7 cellular contexts compared by ENCODE assay signal in genomic region chr5:112833971-112834370, GRCh38.
"Had no signal": no experiment of that assay in that cellular context is flagged by ENCODE, and none has a peak within 500 bp of the region (broad histone marks: within the 10 kb centered on the region; RNA-seq: fewer than 3 reads in every experiment).

No MANE protein-coding gene starts in this region.

- H3K27ac Mint-ChIP-seq: IgD-negative memory B cell had no signal

- ATAC-seq: HepG2, K562 had no signal

- H3K27me3 Mint-ChIP-seq: IgD-negative memory B cell had no signal

- H3K4me3 ChIP-seq: K562 had no signal

- H3K27ac ChIP-seq: HL-60 had no signal

- H3K9me3 Mint-ChIP-seq: IgD-negative memory B cell had no signal

- DNase-seq: IMR-90, KBM-7, KG1 had no signal

- H3K4me3 Mint-ChIP-seq: IgD-negative memory B cell had no signal
